ENCODE assay signal across 16 cellular contexts in genomic region chr2:156573710-156574109, GRCh38.
A peak's percentile ranks its signal among the peaks of the same experiment; 100 is the strongest.
DNase-seq lines count a peak whose midpoint lies in the region; ATAC-seq and TF ChIP-seq lines count a peak whose summit lies in the region.
"Had no signal": no experiment of that assay in that cellular context is flagged by ENCODE, and none has a peak within 500 bp of the region (broad histone marks: within the 10 kb centered on the region; RNA-seq: fewer than 3 reads in every experiment).

No MANE protein-coding gene starts in this region.

- TF ChIP-seq EP300 in tibial nerve (IDR thresholded peaks at IDR 0.05) = no peak

- H3K36me3 ChIP-seq in mesendoderm (ENCODE audit: control insufficient read depth, insufficient read depth, low read length) (no peaks in the 10 kb centered on the region), tibial nerve (peaks cover 0 to 49% (median 6%) of the 10 kb centered on the region in 3 donors)
- H3K36me3 ChIP-seq: right atrium auricular region had no signal

- H3K9me3 ChIP-seq in tibial nerve = no peaks in the 10 kb centered on the region
- H3K9me3 ChIP-seq: Caco-2, esophagus squamous epithelium, left lung, right atrium auricular region had no signal

- H2BK120ac ChIP-seq in mesendoderm (ENCODE audit: low read depth, low read length) = no peak overlapping the region

- H3K4me3 ChIP-seq in mesendoderm (ENCODE audit: low read length) = no peak overlapping the region
- no peak overlapping the region for H3K4me3 ChIP-seq in tibial nerve
- H3K4me3 ChIP-seq: esophagus squamous epithelium, left lung, right atrium auricular region had no signal

- H3K4me1 ChIP-seq in mesendoderm (ENCODE audit: control insufficient read depth, low read depth, low read length) = no peaks in the 10 kb centered on the region
- H3K4me1 ChIP-seq in tibial nerve = no peaks in the 10 kb centered on the region
- H3K4me1 ChIP-seq: Caco-2, esophagus squamous epithelium, left lung, right atrium auricular region had no signal

- no peaks in the 10 kb centered on the region for H3K79me2 ChIP-seq in mesendoderm (ENCODE audit: control insufficient read depth, insufficient read depth, low read length)

- no peak for TF ChIP-seq POLR2A in tibial nerve (IDR thresholded peaks at IDR 0.05)

- CTCF ChIA-PET in GM10248 (lab: Yijun Ruan, JAX) = interaction anchor here (1.3 to 1.8 kb wide), 5 partner anchors 9 to 239 kb away, joined by 3 to 6 read pairs (median 4); no protein-coding TSS in a partner anchor

- DNase-seq in GM10248 (ENCODE audit: extremely low spot score) (peak; percentile 13), mesendoderm (no peak), tibial nerve (ENCODE audit: low spot score in 2 of 2) (no peak)
- no peak for DNase-seq in activated CD4-positive, alpha-beta T cell treated with anti-CD3 and anti-CD28 coated beads, Interleukin-2, amount 50 U/mL, for 1 hour
- DNase-seq in activated naive CD4-positive, alpha-beta T cell (lab: John Stamatoyannopoulos, UW) = no peak
- DNase-seq: Caco-2, esophagus squamous epithelium, GF-D8, left lung, NCI-H1105, NCI-H446 had no signal

- no peak overlapping the region for H3K56ac ChIP-seq in mesendoderm (ENCODE audit: low read length)

- POLR2A ChIA-PET in GM10248 (lab: Yijun Ruan, JAX) = no interaction called here

- no peak overlapping the region for H3K18ac ChIP-seq in mesendoderm (ENCODE audit: low read length)

- no peak overlapping the region for H3K4ac ChIP-seq in mesendoderm (ENCODE audit: low read depth, low read length)

- no peak overlapping the region for H3K4me2 ChIP-seq in mesendoderm (ENCODE audit: low read length)

- H4K5ac ChIP-seq in mesendoderm (ENCODE audit: low read length) = no peak overlapping the region

- no peaks in the 10 kb centered on the region for H3K27me3 ChIP-seq in mesendoderm (ENCODE audit: insufficient read depth, low read length, poor library complexity)
- no peaks in the 10 kb centered on the region for H3K27me3 ChIP-seq in tibial nerve
- H3K27me3 ChIP-seq: esophagus squamous epithelium, left lung, right atrium auricular region had no signal

- no peak overlapping the region for H3K23ac ChIP-seq in mesendoderm (ENCODE audit: low read length)

- no peak overlapping the region for H2AK5ac ChIP-seq in mesendoderm (ENCODE audit: low read length)

- no peak overlapping the region for H2BK5ac ChIP-seq in mesendoderm (ENCODE audit: low read length)

- no peak overlapping the region for H2BK15ac ChIP-seq in mesendoderm (replicated peaks; ENCODE audit: low read depth)

- no peaks in the 10 kb centered on the region for H3K79me1 ChIP-seq in mesendoderm (ENCODE audit: low read length)

- no CpG with 5 or more reads among the region's 2 CpGs for WGBS in mesendoderm (ENCODE audit: extremely low coverage, insufficient coverage, low lambda C conversion rate)
- 89 to 95% methylated on average over 2 of the region's 2 CpGs for WGBS in tibial nerve, 2 donors

- H3K27ac ChIP-seq in mesendoderm (ENCODE audit: low read depth, low read length) (no peak overlapping the region), tibial nerve (no peak overlapping the region)
- H3K27ac ChIP-seq: esophagus squamous epithelium, left lung, right atrium auricular region had no signal

- ATAC-seq in GM19043 (IDR thresholded peaks at IDR 0.05; ENCODE audit: low read depth, unreplicated experiment) (peak; percentile 81), HG02610 (IDR thresholded peaks at IDR 0.05; ENCODE audit: unreplicated experiment) (peak; percentile 79), HG03457 (IDR thresholded peaks at IDR 0.05; ENCODE audit: unreplicated experiment) (peak; percentile 57)
- ATAC-seq: HepG2, left lung had no signal

- H3K9ac ChIP-seq in mesendoderm (ENCODE audit: low read length) = no peak overlapping the region

- TF ChIP-seq CTCF in GM10248 (IDR thresholded peaks at IDR 0.05; ENCODE audit: control extremely low read depth, extremely low read depth, low read depth, missing control alignments) (no peak), tibial nerve (IDR thresholded peaks at IDR 0.05) (no peak)

- no peak overlapping the region for H4K8ac ChIP-seq in mesendoderm (ENCODE audit: low read depth, low read length)
